ENCODE assay signal across 8 cellular contexts in genomic region chr15:80970018-80970657, GRCh38. TPM values are rescaled to one million over a fixed set of nuclear protein-coding genes. Genes with fewer than 3 reads are reported as not detected.
DNase-seq lines count a peak whose midpoint lies in the region; FAIRE-seq and TF ChIP-seq lines count a peak whose summit lies in the region.

No MANE protein-coding gene starts in this region.

- H3K27ac ChIP-seq in AG04450 (ENCODE audit: low read depth, low read length) (no peak overlapping the region), WERI-Rb-1 (no peak overlapping the region), breast epithelium (no peak overlapping the region), kidney (ENCODE audit: low read depth in 2 of 2, low read length in 2 of 2) (no peak overlapping the region)

- peak; percentile 71 for FAIRE-seq in GM19239 (lab: Jason Lieb, UNC)
- FAIRE-seq in kidney (lab: Jason Lieb, UNC): no peak

- H3K9ac ChIP-seq in kidney (ENCODE audit: low read length in 2 of 2): no peak overlapping the region

- intact Hi-C loops in breast epithelium (cut with DNase I; ENCODE audit: low total_unique reads) (no loop called here), kidney (cut with DNase I) (no loop called here)

- H3K4me1 ChIP-seq in breast epithelium (no peaks in the 10 kb centered on the region), kidney (ENCODE audit: control insufficient read depth in 1 of 2, insufficient read depth in 1 of 2, low read depth in 1 of 2, low read length in 2 of 2) (no peaks in the 10 kb centered on the region)

- CTCF ChIA-PET in AG04450 (lab: Charles Lee): interaction anchor here (0.6 to 5.6 kb wide), 33 partner anchors 9 to 552 kb away, joined by 3 to 51 read pairs (median 4); partner anchors contain the start of gene CEMIP

- H3K27me3 ChIP-seq in AG04450 (ENCODE audit: control insufficient read depth, insufficient read depth, low read length) (no peaks in the 10 kb centered on the region), WERI-Rb-1 (ENCODE audit: insufficient read depth, low read depth, severe bottlenecking) (no peaks in the 10 kb centered on the region), breast epithelium (no peaks in the 10 kb centered on the region)

- H3K4me3 ChIP-seq in AG04450 (ENCODE audit: low read depth, low read length) (no peak overlapping the region), WERI-Rb-1 (ENCODE audit: low read depth, low read length) (no peak overlapping the region), breast epithelium (no peak overlapping the region), kidney (ENCODE audit: low read length in 2 of 2) (no peak overlapping the region)

- TF ChIP-seq CTCF in AG04450 (IDR thresholded peaks at IDR 0.05; ENCODE audit: low read depth, low read length): peak; percentile 79
- peak; percentile 70 for TF ChIP-seq CTCF in WERI-Rb-1 (IDR thresholded peaks at IDR 0.05; ENCODE audit: low read depth, low read length)
- peak; percentile 37 to 85 (median 74) for TF ChIP-seq CTCF in breast epithelium (IDR thresholded peaks at IDR 0.05)
- peak; percentile 67 for TF ChIP-seq CTCF in kidney (IDR thresholded peaks at IDR 0.05; ENCODE audit: borderline replicate concordance, extremely low read depth, insufficient read depth)

- DNase-seq in AG04450 (ENCODE audit: low read depth, low spot score): no peak
- DNase-seq in GM19239 (ENCODE audit: insufficient read length, low spot score): peak; percentile 46
- DNase-seq in NCI-H2107 (lab: John Stamatoyannopoulos, UW): peak; percentile 31
- peak; percentile 53 for DNase-seq in WERI-Rb-1
- DNase-seq in breast epithelium (ENCODE audit: low spot score in 2 of 2): peak; percentile 5 to 66
- DNase-seq in kidney: no peak
- DNase-seq in stimulated activated CD4-positive, alpha-beta T cell treated with anti-CD3 and anti-CD28 coated beads, Interleukin-4, amount 100 ng/mL, for 1 hour: peak; percentile 58
- no peak for DNase-seq in cortex of kidney (lab: John Stamatoyannopoulos, UW)

- H3K36me3 ChIP-seq in WERI-Rb-1: peaks cover 12% of the 10 kb centered on the region
- no peaks in the 10 kb centered on the region for H3K36me3 ChIP-seq in breast epithelium
- peaks cover 2 to 7% of the 10 kb centered on the region in 2 donors for H3K36me3 ChIP-seq in kidney (ENCODE audit: control insufficient read depth in 1 of 2, insufficient read depth in 2 of 2, low read length in 2 of 2)

- TF ChIP-seq POLR2A in breast epithelium (IDR thresholded peaks at IDR 0.05): no peak

- POLR2A ChIA-PET in AG04450 (lab: Yijun Ruan, JAX): interaction anchor here (0.5 to 2.1 kb wide), 5 partner anchors 13 to 388 kb away, joined by 3 to 8 read pairs (median 4); no protein-coding TSS in a partner anchor

- H3K9me3 ChIP-seq in AG04450 (ENCODE audit: control insufficient read depth, insufficient read depth, low read length) (no peaks in the 10 kb centered on the region), WERI-Rb-1 (ENCODE audit: severe bottlenecking) (no peaks in the 10 kb centered on the region), breast epithelium (no peaks in the 10 kb centered on the region), kidney (ENCODE audit: control insufficient read depth in 1 of 2, low read length in 2 of 2) (no peaks in the 10 kb centered on the region)

RNA-seq across cellular contexts. Expression of gene MESD, which starts 19.5 kb away (rescaled TPM):
- polyA plus RNA-seq in AG04450 (2011; rRNA removed) (19.1 and 23.9 TPM in 2 replicates), kidney (ENCODE audit: insufficient read depth, low read depth, low replicate concordance) (23.3 TPM)
- 8.4 and 12.4 TPM in 2 replicates for polyA minus RNA-seq in AG04450 (2011; rRNA and poly(A)+ RNA removed)
- total RNA-seq in breast epithelium (10 to 100 TPM; 17.1 to 32.9 (median 27.2) TPM), kidney (30.9 TPM)

RNA-seq across cellular contexts. Expression of gene TLNRD1, which starts 30.6 kb away (rescaled TPM):
- polyA plus RNA-seq in AG04450 (2011; rRNA removed): 3.5 and 4.1 TPM in 2 replicates
- 4.1 and 4.2 TPM in 2 replicates for polyA minus RNA-seq in AG04450 (2011; rRNA and poly(A)+ RNA removed)
- 10 to 100 TPM; 15.1 to 21.6 (median 16.8) TPM for total RNA-seq in breast epithelium
- 16.7 TPM for total RNA-seq in kidney
- polyA plus RNA-seq in kidney (ENCODE audit: insufficient read depth, low read depth, low replicate concordance): 7.4 TPM

Comparison
In these comparisons a context has a peak if more than half of its experiments do, and no peak if none do; other contexts are left out.
1. DNase-seq: peak in GM19239 (single experiment), NCI-H2107 (single experiment), WERI-Rb-1 (single experiment), breast epithelium (2 of 2) and stimulated activated CD4-positive, alpha-beta T cell treated with anti-CD3 and anti-CD28 coated beads, Interleukin-4, amount 100 ng/mL, for 1 hour (single experiment); none in AG04450 (single experiment), kidney (single experiment) and cortex of kidney (single experiment).
2. Peak in every context shown above with its lines, with median percentiles within 50 percentile points of each other: CTCF ChIP-seq.